Comparison of ENCODE assay signal across 21 cellular contexts in genomic region chr11:68367252-68367651, GRCh38.
"Had no signal": no experiment of that assay in that cellular context is flagged by ENCODE, and none has a peak within 500 bp of the region (broad histone marks: within the 10 kb centered on the region; RNA-seq: fewer than 3 reads in every experiment).

No MANE protein-coding gene starts in this region.

- H3K36me3 ChIP-seq: prostate gland had no signal

- H3K9me3 ChIP-seq: lower lobe of right lung, prostate gland, tibial nerve had no signal

- H3K27ac Mint-ChIP-seq: activated CD4-positive, alpha-beta memory T cell treated with anti-CD3 and anti-CD28 coated beads for 36 hours; activated CD8-positive, alpha-beta memory T cell treated with anti-CD3 and anti-CD28 coated beads, Interleukin-2, amount 10 ng/mL, durations not matched to agents 7 days and 5 days; activated naive CD4-positive, alpha-beta T cell treated with anti-CD3 and anti-CD28 coated beads, Interleukin-2, amount 50 U/mL, for 24 hours; activated T-helper 1 cell treated with anti-CD3 and anti-CD28 coated beads, Interleukin-12 subunit alpha, Interleukin-12 subunit beta, Interleukin-2, Interleukin-4 antibody, amounts not matched to agents 30 ng/mL and 10 ng/mL and 1 ng/mL, durations not matched to agents 14 hours and 24 hours and 36 hours; stimulated activated naive CD8-positive, alpha-beta T cell treated with anti-CD3 and anti-CD28 coated beads, Interleukin-15, Interleukin-2, amounts not matched to agents 100 ng/mL and 50 ng/mL, for 24 hours; T-helper 17 cell had no signal

- DNase-seq: activated CD4-positive, alpha-beta memory T cell treated with anti-CD3 and anti-CD28 coated beads for 36 hours; activated CD4-positive, alpha-beta T cell treated with anti-CD3 and anti-CD28 coated beads for 48 hours; activated CD8-positive, alpha-beta memory T cell treated with anti-CD3 and anti-CD28 coated beads, Interleukin-2, amount 10 ng/mL, durations not matched to agents 7 days and 5 days; activated gamma-delta T cell; lower lobe of right lung; naive B cell; stimulated activated CD4-positive, alpha-beta T cell treated with anti-CD3 and anti-CD28 coated beads, Interleukin-4, amount 100 ng/mL, for 4 hours; substantia nigra; SW 1271; T-helper 17 cell had no signal

- H3K27me3 Mint-ChIP-seq: activated CD8-positive, alpha-beta memory T cell treated with anti-CD3 and anti-CD28 coated beads, Interleukin-2, amount 10 ng/mL, durations not matched to agents 7 days and 5 days; activated naive CD4-positive, alpha-beta T cell treated with anti-CD3 and anti-CD28 coated beads, Interleukin-2, amount 50 U/mL, for 24 hours; stimulated activated naive CD8-positive, alpha-beta T cell treated with anti-CD3 and anti-CD28 coated beads, Interleukin-15, Interleukin-2, amounts not matched to agents 100 ng/mL and 50 ng/mL, for 24 hours; T-helper 17 cell had no signal

- H3K27me3 ChIP-seq: tibial nerve had no signal

- H3K4me3 Mint-ChIP-seq: activated CD4-positive, alpha-beta memory T cell treated with anti-CD3 and anti-CD28 coated beads for 36 hours; activated CD8-positive, alpha-beta memory T cell treated with anti-CD3 and anti-CD28 coated beads, Interleukin-2, amount 10 ng/mL, durations not matched to agents 7 days and 5 days; activated naive CD4-positive, alpha-beta T cell treated with anti-CD3 and anti-CD28 coated beads, Interleukin-2, amount 50 U/mL, for 24 hours; activated T-helper 1 cell treated with anti-CD3 and anti-CD28 coated beads, Interleukin-12 subunit alpha, Interleukin-12 subunit beta, Interleukin-2, Interleukin-4 antibody, amounts not matched to agents 30 ng/mL and 10 ng/mL and 1 ng/mL, durations not matched to agents 14 hours and 24 hours and 36 hours; naive B cell; neural crest cell; stimulated activated naive CD8-positive, alpha-beta T cell treated with anti-CD3 and anti-CD28 coated beads, Interleukin-15, Interleukin-2, amounts not matched to agents 100 ng/mL and 50 ng/mL, for 24 hours; T-helper 17 cell had no signal

- H3K4me1 Mint-ChIP-seq: activated naive CD4-positive, alpha-beta T cell treated with anti-CD3 and anti-CD28 coated beads, Interleukin-2, amount 50 U/mL, for 24 hours had no signal

- H3K36me3 Mint-ChIP-seq: activated CD4-positive, alpha-beta memory T cell treated with anti-CD3 and anti-CD28 coated beads for 36 hours; activated CD8-positive, alpha-beta memory T cell treated with anti-CD3 and anti-CD28 coated beads, Interleukin-2, amount 10 ng/mL, durations not matched to agents 7 days and 5 days; naive B cell had no signal

- FAIRE-seq: bronchial epithelial cell, keratinocyte had no signal

- H3K9me3 Mint-ChIP-seq: activated CD4-positive, alpha-beta memory T cell treated with anti-CD3 and anti-CD28 coated beads for 36 hours; activated naive CD4-positive, alpha-beta T cell treated with anti-CD3 and anti-CD28 coated beads, Interleukin-2, amount 50 U/mL, for 24 hours; activated T-helper 1 cell treated with anti-CD3 and anti-CD28 coated beads, Interleukin-12 subunit alpha, Interleukin-12 subunit beta, Interleukin-2, Interleukin-4 antibody, amounts not matched to agents 30 ng/mL and 10 ng/mL and 1 ng/mL, durations not matched to agents 14 hours and 24 hours and 36 hours; naive B cell; neural crest cell; stimulated activated naive CD8-positive, alpha-beta T cell treated with anti-CD3 and anti-CD28 coated beads, Interleukin-15, Interleukin-2, amounts not matched to agents 100 ng/mL and 50 ng/mL, for 24 hours had no signal

- H3K4me3 ChIP-seq: coronary artery, lower lobe of right lung, prostate gland, tibial nerve had no signal

- H3K27ac ChIP-seq: epithelial cell of prostate, lower lobe of right lung, prostate gland, tibial nerve had no signal

- ATAC-seq: activated CD8-positive, alpha-beta memory T cell treated with anti-CD3 and anti-CD28 coated beads, Interleukin-2, amount 10 ng/mL, durations not matched to agents 7 days and 5 days; left lobe of liver; lower lobe of right lung; T-helper 17 cell had no signal
